ENCODE assay signal across 10 cellular contexts in genomic region chr20:9458075-9458818, GRCh38. TPM values are rescaled to one million over a fixed set of nuclear protein-coding genes. Genes with fewer than 3 reads are reported as not detected.
A peak's percentile ranks its signal among the peaks of the same experiment; 100 is the strongest.
DNase-seq lines count a peak whose midpoint lies in the region; ATAC-seq and TF ChIP-seq lines count a peak whose summit lies in the region.
"Had no signal": no experiment of that assay in that cellular context is flagged by ENCODE, and none has a peak within 500 bp of the region (broad histone marks: within the 10 kb centered on the region; RNA-seq: fewer than 3 reads in every experiment).

No MANE protein-coding gene starts in this region.

- TF ChIP-seq CTCF in fibroblast of villous mesenchyme (IDR thresholded peaks at IDR 0.05; ENCODE audit: insufficient read depth, low read depth, low read length) = peak; percentile 28

- H3K9me3 ChIP-seq in BLaER1 = peaks cover 5% of the 10 kb centered on the region; the same call in 1 of the 2 replicates
- H3K9me3 ChIP-seq in NT2/D1 (ENCODE audit: insufficient read depth, low read length) = no peaks in the 10 kb centered on the region

- H3K27ac ChIP-seq in BLaER1 = peak overlapping the region; percentile 77

- ATAC-seq in HG03139 (IDR thresholded peaks at IDR 0.05; ENCODE audit: unreplicated experiment) (no peak), GM19467 (IDR thresholded peaks at IDR 0.05; ENCODE audit: unreplicated experiment) (no peak)
- no peak for ATAC-seq in activated T-cell treated with anti-CD3 and anti-CD28 coated beads, Interleukin-2, amount 50 U/mL, for 72 hours (replicated peaks in 1 of 2)
- ATAC-seq: Right ventricle myocardium inferior had no signal

- H3K27ac Mint-ChIP-seq in activated T-cell treated with anti-CD3 and anti-CD28 coated beads, Interleukin-2, amount 50 U/mL, for 72 hours = no peak overlapping the region

- no peak overlapping the region for H3K4me3 Mint-ChIP-seq in activated T-cell treated with anti-CD3 and anti-CD28 coated beads, Interleukin-2, amount 50 U/mL, for 72 hours
- H3K4me3 Mint-ChIP-seq: central memory CD8-positive, alpha-beta T cell had no signal

- H3K4me1 ChIP-seq in BLaER1 (peaks cover 51% of the 10 kb centered on the region), NT2/D1 (ENCODE audit: insufficient read depth, insufficient read length) (no peaks in the 10 kb centered on the region)

- no peaks in the 10 kb centered on the region for H4K20me1 ChIP-seq in BLaER1

- H3K4me3 ChIP-seq in BLaER1 (no peak overlapping the region), NT2/D1 (ENCODE audit: insufficient read length, low read depth) (no peak overlapping the region), fibroblast of villous mesenchyme (ENCODE audit: low read depth, low read length) (no peak overlapping the region)

- H3K36me3 ChIP-seq in BLaER1 (no peaks in the 10 kb centered on the region), NT2/D1 (ENCODE audit: insufficient read depth, insufficient read length, low read length) (peaks cover 3% of the 10 kb centered on the region)

- H3K4me1 Mint-ChIP-seq in activated T-cell treated with anti-CD3 and anti-CD28 coated beads, Interleukin-2, amount 50 U/mL, for 72 hours (ENCODE audit: low read depth) = no peaks in the 10 kb centered on the region
- H3K4me1 Mint-ChIP-seq: central memory CD8-positive, alpha-beta T cell had no signal

- H3K4me2 ChIP-seq in BLaER1 = peak overlapping the region; percentile 68

- H3K36me3 Mint-ChIP-seq in activated T-cell treated with anti-CD3 and anti-CD28 coated beads, Interleukin-2, amount 50 U/mL, for 72 hours (ENCODE audit: insufficient read depth in 2 of 2) = no peaks in the 10 kb centered on the region

- peak; percentile 32 for DNase-seq in H4 (ENCODE audit: low spot score)
- peak; percentile 35 for DNase-seq in NT2/D1 (ENCODE audit: low read depth, low spot score)
- peak; percentile 25 for DNase-seq in fibroblast of villous mesenchyme (ENCODE audit: low read depth)
- DNase-seq in cerebellar nuclear complex (lab: John Stamatoyannopoulos, UW) = no peak
- DNase-seq in activated T-cell treated with anti-CD3 and anti-CD28 coated beads, Interleukin-2, amount 50 U/mL, for 72 hours = no peak

- no peaks in the 10 kb centered on the region for H3K27me3 Mint-ChIP-seq in activated T-cell treated with anti-CD3 and anti-CD28 coated beads, Interleukin-2, amount 50 U/mL, for 72 hours (ENCODE audit: low read depth)
- H3K27me3 Mint-ChIP-seq: central memory CD8-positive, alpha-beta T cell had no signal

- H3K9ac ChIP-seq in BLaER1 = no peak overlapping the region
- no peak overlapping the region for H3K9ac ChIP-seq in NT2/D1 (ENCODE audit: insufficient read length, low read depth)

- no peaks in the 10 kb centered on the region for H3K27me3 ChIP-seq in BLaER1
- no peaks in the 10 kb centered on the region for H3K27me3 ChIP-seq in NT2/D1 (ENCODE audit: insufficient read depth, insufficient read length)

- H3K9me3 Mint-ChIP-seq in activated T-cell treated with anti-CD3 and anti-CD28 coated beads, Interleukin-2, amount 50 U/mL, for 72 hours = no peaks in the 10 kb centered on the region

RNA-seq across cellular contexts. Expression of gene LAMP5, which starts 56.1 kb away (rescaled TPM):
- not detected in 2 replicates for total RNA-seq in H4 (2014; rRNA removed; shearing (Covaris generic))
- total RNA-seq in fibroblast of villous mesenchyme = not detected in 2 replicates
- not detected for total RNA-seq in activated T-cell treated with anti-CD3 and anti-CD28 coated beads, Interleukin-2, amount 50 U/mL, for 72 hours
- total RNA-seq: Right ventricle myocardium inferior had no signal

Comparison
In these comparisons a context has a peak if more than half of its experiments do, and no peak if none do; other contexts are left out.
1. DNase-seq: peak in H4 (single experiment), NT2/D1 (single experiment) and fibroblast of villous mesenchyme (single experiment); none in cerebellar nuclear complex (0 of 2) and activated T-cell treated with anti-CD3 and anti-CD28 coated beads, Interleukin-2, amount 50 U/mL, for 72 hours (0 of 2).